Comparison of ENCODE assay signal across 21 cellular contexts in genomic region chr14:100692256-100692655, GRCh38. TPM values are rescaled to one million over a fixed set of nuclear protein-coding genes. Genes with fewer than 3 reads are reported as not detected.
DNase-seq lines count a peak whose midpoint lies in the region; TF ChIP-seq lines count a peak whose summit lies in the region.
"Had no signal": no experiment of that assay in that cellular context is flagged by ENCODE, and none has a peak within 500 bp of the region (broad histone marks: within the 10 kb centered on the region; RNA-seq: fewer than 3 reads in every experiment).

No MANE protein-coding gene starts in this region.

- H2BK120ac ChIP-seq in trophoblast cell (ENCODE audit: insufficient read depth, low read length, poor library complexity), result peak overlapping the region; percentile 5

- WGBS in trophoblast cell (ENCODE audit: extremely low coverage, insufficient coverage, insufficient read length), result no CpG with 5 or more reads among the region's 6 CpGs
- 83 to 94% (median 88%) methylated on average over 5 to 6 of the region's 6 CpGs for WGBS in stomach, 5 donors

- H3K27ac ChIP-seq in RWPE1, result peak overlapping the region; percentile 97
- peak overlapping the region; percentile 91 for H3K27ac ChIP-seq in epithelial cell of prostate
- peak overlapping the region; percentile 54 for H3K27ac ChIP-seq in trophoblast cell (ENCODE audit: low read depth, low read length)
- no peak overlapping the region for H3K27ac ChIP-seq in stomach

- H3K9ac ChIP-seq in trophoblast cell (ENCODE audit: low read length), result no peak overlapping the region

- peak overlapping the region; percentile 63 for H3K18ac ChIP-seq in trophoblast cell (ENCODE audit: low read length)

- H2BK5ac ChIP-seq in trophoblast cell (ENCODE audit: low read depth, low read length, poor library complexity), result peak overlapping the region; percentile 42

- intact Hi-C loops in stomach (cut with DNase I; ENCODE audit: low total_unique reads), result no loop called here

- TF ChIP-seq POLR2A in stomach (IDR thresholded peaks at IDR 0.05), result no peak

- peak overlapping the region; percentile 52 for H3K14ac ChIP-seq in trophoblast cell (ENCODE audit: low read length)

- peaks cover 3% of the 10 kb centered on the region for H3K79me2 ChIP-seq in trophoblast cell (ENCODE audit: control insufficient read depth, insufficient read depth, low read length, poor library complexity)

- CTCF ChIA-PET in RWPE1 (lab: Yijun Ruan, JAX), result interaction anchor here (0.7 kb wide), 1 partner anchor 547 kb away, joined by 3 read pairs; no protein-coding TSS in a partner anchor

- H2BK12ac ChIP-seq in trophoblast cell (ENCODE audit: low read length), result peak overlapping the region; percentile 67

- peak overlapping the region; percentile 44 for H4K8ac ChIP-seq in trophoblast cell (ENCODE audit: low read depth, low read length)

- DNase-seq in ELR (ENCODE audit: low read depth) (peak; percentile 41), RWPE1 (ENCODE audit: low spot score) (no peak), epithelial cell of prostate (ENCODE audit: low read depth, low spot score) (no peak), trophoblast cell (no peak), activated gamma-delta T cell (lab: John Stamatoyannopoulos, UW) (no peak), stomach (no peak), NOMO-1 (lab: John Stamatoyannopoulos, UW; ENCODE audit: unreplicated experiment in 2 of 2) (no peak), NAMALWA (ENCODE audit: low spot score) (no peak)
- DNase-seq: activated CD4-positive, alpha-beta T cell treated with anti-CD3 and anti-CD28 coated beads for 4 hours; aorta; CD8-positive, alpha-beta T cell; immature natural killer cell; MM.1S; small intestine; stimulated activated CD4-positive, alpha-beta T cell treated with anti-CD3 and anti-CD28 coated beads, Interleukin-2, amount 100 ng/mL, for 48 hours; stimulated activated naive B cell treated with anti-CD40 and anti-IgM and Interleukin-4, amounts not matched to agents 10 μg/mL and 1 μg/mL and 100 μg/mL, for 72 hours had no signal

- H4K91ac ChIP-seq in trophoblast cell (ENCODE audit: low read depth, low read length), result peak overlapping the region; percentile 80

- H3K36me3 ChIP-seq in trophoblast cell (ENCODE audit: control insufficient read depth in 1 of 2, insufficient read depth in 2 of 2, low read length in 2 of 2) (no peaks in the 10 kb centered on the region), stomach (no peaks in the 10 kb centered on the region)

- peaks cover 16% of the 10 kb centered on the region for H3K79me1 ChIP-seq in trophoblast cell (ENCODE audit: low read length)

- H3K27me3 ChIP-seq in trophoblast cell (ENCODE audit: insufficient read depth, low read length) (no peaks in the 10 kb centered on the region), stomach (peaks cover 0 to 43% (median 11%) of the 10 kb centered on the region in 3 donors)

- no peak for TF ChIP-seq EP300 in stomach (IDR thresholded peaks at IDR 0.05)

- no peak overlapping the region for H3K4me3 ChIP-seq in trophoblast cell (ENCODE audit: low read depth, low read length)
- no peak overlapping the region for H3K4me3 ChIP-seq in stomach
- H3K4me3 ChIP-seq: GM12878 had no signal

- peaks cover 41 to 54% of the 10 kb centered on the region in 2 experiments for H3K4me1 ChIP-seq in trophoblast cell (ENCODE audit: control insufficient read depth in 1 of 2, insufficient read depth in 2 of 2, low read length in 2 of 2)
- H3K4me1 ChIP-seq in stomach, result no peaks in the 10 kb centered on the region

- H3K4me2 ChIP-seq in trophoblast cell (ENCODE audit: low read length), result no peak overlapping the region

- no peak overlapping the region for H3K23ac ChIP-seq in trophoblast cell (ENCODE audit: low read length)

- H2AK5ac ChIP-seq in trophoblast cell (ENCODE audit: low read length), result peak overlapping the region; percentile 25

- H2AFZ ChIP-seq in trophoblast cell (ENCODE audit: insufficient read depth, low read length, poor library complexity), result peak overlapping the region; percentile 25

- H4K12ac ChIP-seq in trophoblast cell (ENCODE audit: low read depth, low read length), result no peak overlapping the region

- peaks cover 6% of the 10 kb centered on the region for H3K9me3 ChIP-seq in trophoblast cell (ENCODE audit: insufficient read depth, low read depth, low read length)
- no peaks in the 10 kb centered on the region for H3K9me3 ChIP-seq in stomach

- H3K4ac ChIP-seq in trophoblast cell (ENCODE audit: low read depth, low read length), result no peak overlapping the region

- TF ChIP-seq CTCF in RWPE1 (conservative IDR thresholded peaks at IDR 0.05; ENCODE audit: low read depth) (no peak), stomach (IDR thresholded peaks at IDR 0.05) (no peak)

- POLR2A ChIA-PET in RWPE1 (lab: Yijun Ruan, JAX; ENCODE audit: low non-redundant PET), result interaction anchor here (0.5 kb wide), 1 partner anchor 1740 kb away, joined by 4 read pairs; no protein-coding TSS in a partner anchor

RNA-seq across cellular contexts. Expression of gene DLK1, which starts 34.4 kb away (rescaled TPM):
- polyA plus RNA-seq in trophoblast cell (2013), result 2.7 and 4.0 TPM in 2 replicates
- 10 to 100 TPM in 1 of 5 donors, not detected in 4; 24.6 TPM for total RNA-seq in stomach
- polyA plus RNA-seq in stomach, result 1 to 10 TPM in 1 of 3 donors, under 1 TPM in 2; 0.05 to 6.7 (median 0.19) TPM
- total RNA-seq: activated CD8-positive, alpha-beta memory T cell treated with anti-CD3 and anti-CD28 coated beads for 36 hours; aorta; CD8-positive, alpha-beta T cell; epithelial cell of proximal tubule; fibroblast of villous mesenchyme had no signal
- polyA plus RNA-seq: GM12878, IgD-negative memory B cell, immature natural killer cell had no signal

Comparison
In these comparisons a context has a peak if more than half of its experiments do, and no peak if none do; other contexts are left out.
1. H3K27ac ChIP-seq: peak in RWPE1 (single experiment), epithelial cell of prostate (single experiment) and trophoblast cell (single experiment); none in stomach (0 of 5).